In the genomic region with DNA sequence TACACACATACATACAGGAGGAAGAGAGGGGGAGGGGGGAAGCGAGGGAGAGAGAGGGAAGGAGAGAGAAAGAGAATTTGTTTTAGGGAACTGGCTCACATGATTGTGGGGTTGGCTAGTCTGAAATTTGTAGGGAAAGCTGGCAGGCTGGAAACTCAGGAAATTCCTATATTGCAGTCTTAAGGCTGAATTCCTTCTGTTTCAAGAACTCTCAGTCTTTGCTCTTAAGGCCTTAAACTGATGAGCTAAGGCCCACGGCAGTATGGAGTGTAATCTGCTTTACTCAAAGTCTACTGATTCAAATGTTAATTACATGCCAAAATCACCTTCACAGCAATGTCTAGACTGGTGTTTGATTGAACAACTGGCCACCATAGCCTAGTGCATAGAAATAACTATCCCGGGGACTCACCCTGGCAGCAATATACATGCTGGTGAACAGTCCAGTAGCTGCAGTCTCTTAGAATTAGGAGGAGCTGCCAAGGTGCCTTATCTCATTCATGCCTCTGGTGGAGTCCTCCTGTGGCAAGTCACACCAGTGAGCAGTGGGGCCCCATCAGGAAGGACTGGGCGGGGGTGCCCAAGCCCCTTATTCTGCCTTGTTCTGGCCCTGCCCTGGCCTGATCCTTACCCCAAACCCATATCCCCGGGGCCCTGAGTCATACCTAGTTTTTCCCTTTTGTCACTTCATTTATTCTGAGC, we compare ENCODE assay signal across 30 cellular contexts. TPM values are rescaled to one million over a fixed set of nuclear protein-coding genes. Genes with fewer than 3 reads are reported as not detected.
A peak's percentile ranks its signal among the peaks of the same experiment; 100 is the strongest.
DNase-seq lines count a peak whose midpoint lies in the region; ATAC-seq and TF ChIP-seq lines count a peak whose summit lies in the region.
"Had no signal": no experiment of that assay in that cellular context is flagged by ENCODE, and none has a peak within 500 bp of the region (broad histone marks: within the 10 kb centered on the region; RNA-seq: fewer than 3 reads in every experiment).

No MANE protein-coding gene starts in this region.

- POLR2A ChIA-PET in PC-3 (lab: Charles Lee; ENCODE audit: unreplicated experiment): no interaction called here

- H3K4me1 ChIP-seq in ACC112 (ENCODE audit: control insufficient read depth, insufficient read depth, low read length, unreplicated experiment) (peaks cover 23% of the 10 kb centered on the region), PC-3 (ENCODE audit: insufficient read depth, low read length) (peaks cover 30% of the 10 kb centered on the region), right cardiac atrium (ENCODE audit: control insufficient read depth, insufficient read depth, low read length) (peaks cover 4% of the 10 kb centered on the region), spleen (peaks cover 0 to 15% (median 6%) of the 10 kb centered on the region in 6 donors)
- H3K4me1 ChIP-seq: psoas muscle had no signal

- H3K27ac ChIP-seq in ACC112 (ENCODE audit: low read depth, low read length): 0 out of 2 replicates have a peak overlapping the region, but pooled peaks have one; percentile 4
- H3K27ac ChIP-seq in PC-3 (ENCODE audit: low read length): peak overlapping the region; percentile 17; the same call in 1 of the 2 replicates
- H3K27ac ChIP-seq in brain microvascular endothelial cell: peak overlapping the region; percentile 35
- H3K27ac ChIP-seq in right cardiac atrium (ENCODE audit: low read length): no peak overlapping the region
- no peak overlapping the region for H3K27ac ChIP-seq in spleen
- H3K27ac ChIP-seq: ascending aorta, coronary artery, psoas muscle, RWPE1, tibial artery had no signal

- H3K36me3 ChIP-seq in ACC112 (ENCODE audit: insufficient read depth, low read length) (no peaks in the 10 kb centered on the region), PC-3 (ENCODE audit: low read depth, low read length) (no peaks in the 10 kb centered on the region), brain microvascular endothelial cell (replicated peaks) (no peaks in the 10 kb centered on the region), spleen (no peaks in the 10 kb centered on the region)
- H3K36me3 ChIP-seq: ascending aorta; BLaER1 treated with 17β-estradiol and CSF1 and Interleukin-3, amounts not matched to agents 10 nM and 100 nM; tibial artery had no signal

- DNase-seq in PC-3 (no peak), brain microvascular endothelial cell (no peak), right cardiac atrium (no peak), NCI-H774 (lab: John Stamatoyannopoulos, UW) (no peak), amniotic stem cell (lab: John Stamatoyannopoulos, UW) (no peak), spleen (no peak), NCI-H1930 (lab: John Stamatoyannopoulos, UW) (no peak)
- DNase-seq: activated CD4-positive, alpha-beta T cell treated with anti-CD3 and anti-CD28 coated beads for 36 hours; activated effector memory CD4-positive, alpha-beta T cell treated with anti-CD3 and anti-CD28 coated beads, Interleukin-2, amount 50 U/mL, for 16 hours; activated naive CD8-positive, alpha-beta T cell treated with anti-CD3 and anti-CD28 coated beads for 36 hours; activated T-cell treated with anti-CD3 and anti-CD28 coated beads, Interleukin-2, amount 50 U/mL, for 1 hour; caudate nucleus; COR-L47; effector memory CD8-positive, alpha-beta T cell; kidney glomerular epithelial cell; mucosa of descending colon; natural killer cell; NCI-H1092; NCI-H1694 treated with DMSO at 0.1 percent for 48 hours; NCI-H446 treated with DMSO at 0.1 percent for 48 hours; psoas muscle; stimulated activated CD4-positive, alpha-beta T cell treated with anti-CD3 and anti-CD28 coated beads, Interleukin-4, amount 100 ng/mL, for 24 hours; tibial artery had no signal

- CTCF ChIA-PET in PC-3 (lab: Charles Lee): no interaction called here

- ATAC-seq in PC-3 (no peak), right cardiac atrium (peak; percentile 46 to 59)
- ATAC-seq: activated CD4-positive, alpha-beta T cell treated with anti-CD3 and anti-CD28 coated beads for 36 hours; effector memory CD8-positive, alpha-beta T cell; GM23338; K562; mucosa of descending colon; natural killer cell; psoas muscle had no signal

- no peak for TF ChIP-seq POLR2A in spleen (IDR thresholded peaks at IDR 0.05)

- WGBS in right cardiac atrium: 84% methylated on average over 5 of the region's 5 CpGs
- WGBS in spleen, 5 donors: 75 to 93% (median 82%) methylated on average over 5 of the region's 5 CpGs

- H3K9ac ChIP-seq in PC-3 (ENCODE audit: low read length): no peak overlapping the region
- H3K9ac ChIP-seq: BLaER1 treated with 17β-estradiol and CSF1 and Interleukin-3, amounts not matched to agents 10 nM and 100 nM had no signal

- no peaks in the 10 kb centered on the region for H3K79me2 ChIP-seq in ACC112 (ENCODE audit: control insufficient read depth, insufficient read depth, low read length, unreplicated experiment)
- H3K79me2 ChIP-seq in PC-3 (ENCODE audit: low read length): no peaks in the 10 kb centered on the region

- peak overlapping the region; percentile 16; the same call in 1 of the 2 replicates for H3K4me2 ChIP-seq in PC-3 (ENCODE audit: low read length)
- H3K4me2 ChIP-seq: GM23338 had no signal

- TF ChIP-seq CTCF in PC-3 (conservative IDR thresholded peaks at IDR 0.05; ENCODE audit: low read depth, low read length) (no peak), brain microvascular endothelial cell (IDR thresholded peaks at IDR 0.05; ENCODE audit: low read depth, low read length, missing control alignments) (no peak), spleen (IDR thresholded peaks at IDR 0.05 in 8 of 11, conservative IDR thresholded peaks at IDR 0.05 in 3 of 11) (no peak)

- no peaks in the 10 kb centered on the region for H3F3A ChIP-seq in PC-3 (ENCODE audit: low read length, unreplicated experiment)

- H2AFZ ChIP-seq in ACC112 (ENCODE audit: low read length, unreplicated experiment): no peak overlapping the region
- no peak overlapping the region for H2AFZ ChIP-seq in PC-3 (ENCODE audit: low read length)
- H2AFZ ChIP-seq: GM23338 had no signal

- in situ Hi-C loops in brain microvascular endothelial cell (cut with HindIII; ENCODE audit: low pct_ligation_motif_present, low sequenced_read_pairs): no loop called here

- no peak overlapping the region for H3K4me3 ChIP-seq in ACC112 (ENCODE audit: low read depth, low read length)
- H3K4me3 ChIP-seq in PC-3 (ENCODE audit: low read length): no peak overlapping the region
- H3K4me3 ChIP-seq in brain microvascular endothelial cell (ENCODE audit: low read depth, low read length): no peak overlapping the region
- no peak overlapping the region for H3K4me3 ChIP-seq in right cardiac atrium (ENCODE audit: low read length)
- H3K4me3 ChIP-seq in spleen: no peak overlapping the region
- H3K4me3 ChIP-seq: ascending aorta; BLaER1 treated with 17β-estradiol and CSF1 and Interleukin-3, amounts not matched to agents 10 nM and 100 nM; coronary artery; GM23338; K562; mucosa of descending colon; psoas muscle; tibial artery had no signal

- intact Hi-C loops in PC-3 (cut with micrococcal nuclease): no loop called here
- intact Hi-C loops in right cardiac atrium (cut with DNase I): no loop called here
- intact Hi-C loops in spleen (cut with DNase I; ENCODE audit: low total_unique reads): no loop called here

- no peaks in the 10 kb centered on the region for H3K9me2 ChIP-seq in PC-3 (replicated peaks; ENCODE audit: low read length)

- H3K27me3 ChIP-seq in ACC112 (ENCODE audit: insufficient read depth, low read length): no peaks in the 10 kb centered on the region
- no peaks in the 10 kb centered on the region for H3K27me3 ChIP-seq in PC-3 (ENCODE audit: low read length)
- no peaks in the 10 kb centered on the region for H3K27me3 ChIP-seq in brain microvascular endothelial cell (replicated peaks)
- no peaks in the 10 kb centered on the region for H3K27me3 ChIP-seq in right cardiac atrium (ENCODE audit: control insufficient read depth, insufficient read depth)
- peaks cover 0 to 8% (median 0%) of the 10 kb centered on the region in 7 donors for H3K27me3 ChIP-seq in spleen (replicated peaks in 1 of 7)
- H3K27me3 ChIP-seq: ascending aorta; BLaER1 treated with 17β-estradiol and CSF1 and Interleukin-3, amounts not matched to agents 10 nM and 100 nM; tibial artery had no signal

- no peaks in the 10 kb centered on the region for H3K9me3 ChIP-seq in PC-3 (ENCODE audit: low read length)
- no peaks in the 10 kb centered on the region for H3K9me3 ChIP-seq in right cardiac atrium (ENCODE audit: control insufficient read depth, low read length)
- H3K9me3 ChIP-seq in spleen: no peaks in the 10 kb centered on the region
- H3K9me3 ChIP-seq: ascending aorta; BLaER1 treated with 17β-estradiol and CSF1 and Interleukin-3, amounts not matched to agents 10 nM and 100 nM; mucosa of descending colon; psoas muscle; tibial artery had no signal

- no TSS peak for BruUV-seq in PC-3 (replicated peaks; lab: Mats Ljungman, UMichigan)

- no peaks in the 10 kb centered on the region for H4K20me1 ChIP-seq in PC-3 (ENCODE audit: low read length)
- H4K20me1 ChIP-seq: BLaER1 treated with 17β-estradiol and CSF1 and Interleukin-3, amounts not matched to agents 10 nM and 100 nM had no signal

RNA-seq across cellular contexts. Expression of a gene that starts 59.7 kb away (rescaled TPM):
- total RNA-seq in PC-3 (2014; rRNA removed) (11.8 and 16.5 TPM in 2 replicates), right cardiac atrium (10 to 100 TPM in 1 of 4 donors, 1 to 10 TPM in 3; 4.4 to 10.8 (median 8.2) TPM), spleen (10 to 100 TPM; 19.1 to 54.7 (median 26.5) TPM)
- polyA plus RNA-seq in right cardiac atrium (3.5 TPM), spleen (10 to 100 TPM in 2 of 3 donors, 1 to 10 TPM in 1; 9.3 to 16.1 (median 12.9) TPM)

Comparison
In these comparisons a context has a peak if more than half of its experiments do, and no peak if none do; other contexts are left out.
1. H3K27ac ChIP-seq: peak in ACC112 (single experiment), PC-3 (single experiment) and brain microvascular endothelial cell (single experiment); none in right cardiac atrium (single experiment) and spleen (0 of 8).